Comparison of ENCODE assay signal across 18 cellular contexts in genomic region chr9:113623851-113624485, GRCh38.
DNase-seq lines count a peak whose midpoint lies in the region; ATAC-seq and TF ChIP-seq lines count a peak whose summit lies in the region.
"Had no signal": no experiment of that assay in that cellular context is flagged by ENCODE, and none has a peak within 500 bp of the region (broad histone marks: within the 10 kb centered on the region; RNA-seq: fewer than 3 reads in every experiment).

No MANE protein-coding gene starts in this region.

- no peak for TF ChIP-seq POLR2A in body of pancreas (IDR thresholded peaks at IDR 0.05)

- H3K9me2 ChIP-seq in GM23248 (ENCODE audit: insufficient read depth) = no peaks in the 10 kb centered on the region

- no peak for TF ChIP-seq CTCF in body of pancreas (IDR thresholded peaks at IDR 0.05)
- TF ChIP-seq CTCF in nephron (IDR thresholded peaks at IDR 0.05; ENCODE audit: unreplicated experiment in 3 of 3) = no peak

- in situ Hi-C loops in GM23248 (cut with MboI) = no loop called here

- 93 to 96% methylated on average over 9 of the region's 9 CpGs for WGBS in GM23248 (ENCODE audit: low coverage in 1 of 2, low lambda C conversion rate in 2 of 2, missing lambda C conversion rate in 2 of 2), 2 experiments
- 81 to 82% methylated on average over 9 of the region's 9 CpGs for WGBS in body of pancreas, 2 donors

- no peak overlapping the region for H3K4me3 ChIP-seq in GM23248
- no peak overlapping the region for H3K4me3 ChIP-seq in HUES48 (ENCODE audit: low read depth, low read length)
- H3K4me3 ChIP-seq in body of pancreas = no peak overlapping the region
- H3K4me3 ChIP-seq: skin epidermis, transverse colon had no signal

- H3K9ac ChIP-seq in GM23248 (no peak overlapping the region), HUES48 (ENCODE audit: low read depth, low read length) (no peak overlapping the region)
- H3K9ac ChIP-seq: parathyroid adenoma had no signal

- no peak overlapping the region for H3K4me2 ChIP-seq in GM23248 (ENCODE audit: unreplicated experiment)

- H3K36me3 Mint-ChIP-seq in nephron (ENCODE audit: low read depth) = no peaks in the 10 kb centered on the region
- no peaks in the 10 kb centered on the region for H3K36me3 Mint-ChIP-seq in T-helper 2 cell treated with Interferon-gamma antibody and Interleukin-4, amounts not matched to agents 5 μg/mL and 100 μg/mL, for 36 hours (ENCODE audit: low read depth)
- H3K36me3 Mint-ChIP-seq: activated naive CD8-positive, alpha-beta T cell treated with anti-CD3 and anti-CD28 coated beads, Interleukin-2, amount 10 ng/mL, durations not matched to agents 7 days and 5 days had no signal

- H4K20me1 ChIP-seq in GM23248 (ENCODE audit: insufficient read depth) = no peaks in the 10 kb centered on the region

- H3K9me3 Mint-ChIP-seq in nephron = no peaks in the 10 kb centered on the region
- H3K9me3 Mint-ChIP-seq in T-helper 2 cell treated with Interferon-gamma antibody and Interleukin-4, amounts not matched to agents 5 μg/mL and 100 μg/mL, for 36 hours = no peaks in the 10 kb centered on the region
- H3K9me3 Mint-ChIP-seq: activated naive CD8-positive, alpha-beta T cell treated with anti-CD3 and anti-CD28 coated beads, Interleukin-2, amount 10 ng/mL, durations not matched to agents 7 days and 5 days; effector memory CD8-positive, alpha-beta T cell had no signal

- no peaks in the 10 kb centered on the region for H3K27me3 ChIP-seq in GM23248 (replicated peaks; ENCODE audit: insufficient read depth)
- H3K27me3 ChIP-seq in HUES48 (ENCODE audit: control insufficient read depth, insufficient read depth, low read length) = no peaks in the 10 kb centered on the region
- H3K27me3 ChIP-seq in body of pancreas = no peaks in the 10 kb centered on the region
- H3K27me3 ChIP-seq: transverse colon had no signal

- no peak overlapping the region for H3K4me3 Mint-ChIP-seq in nephron
- H3K4me3 Mint-ChIP-seq in T-helper 2 cell treated with Interferon-gamma antibody and Interleukin-4, amounts not matched to agents 5 μg/mL and 100 μg/mL, for 36 hours = no peak overlapping the region
- H3K4me3 Mint-ChIP-seq: activated naive CD8-positive, alpha-beta T cell treated with anti-CD3 and anti-CD28 coated beads, Interleukin-2, amount 10 ng/mL, durations not matched to agents 7 days and 5 days; effector memory CD8-positive, alpha-beta T cell had no signal

- peaks cover 57% of the 10 kb centered on the region for H3K4me1 ChIP-seq in GM23248 (ENCODE audit: insufficient read depth)
- peaks cover 37% of the 10 kb centered on the region for H3K4me1 ChIP-seq in HUES48 (ENCODE audit: control insufficient read depth, insufficient read depth, low read length)
- H3K4me1 ChIP-seq in body of pancreas = peaks cover 31% of the 10 kb centered on the region

- intact Hi-C loops in body of pancreas (cut with DNase I) = no loop called here

- no peak for ATAC-seq in body of pancreas
- ATAC-seq in HG03108 (IDR thresholded peaks at IDR 0.05; ENCODE audit: unreplicated experiment) = no peak
- ATAC-seq: effector memory CD8-positive, alpha-beta T cell; PC-3; SK-N-SH treated with all-trans-retinoic acid at 6 μM for 48 hours had no signal

- peaks cover 34% of the 10 kb centered on the region for H3F3A ChIP-seq in GM23248 (ENCODE audit: insufficient read depth)

- H3K79me2 ChIP-seq in GM23248 (ENCODE audit: insufficient read depth) = no peaks in the 10 kb centered on the region
- H3K79me2 ChIP-seq: parathyroid adenoma had no signal

- H3K27ac Mint-ChIP-seq in nephron = peak overlapping the region; percentile 95 to 98 (median 97)
- H3K27ac Mint-ChIP-seq in T-helper 2 cell treated with Interferon-gamma antibody and Interleukin-4, amounts not matched to agents 5 μg/mL and 100 μg/mL, for 36 hours = no peak overlapping the region
- H3K27ac Mint-ChIP-seq: activated naive CD8-positive, alpha-beta T cell treated with anti-CD3 and anti-CD28 coated beads, Interleukin-2, amount 10 ng/mL, durations not matched to agents 7 days and 5 days; effector memory CD8-positive, alpha-beta T cell had no signal

- no peak overlapping the region for H2AFZ ChIP-seq in GM23248
- H2AFZ ChIP-seq: parathyroid adenoma had no signal

- 0 out of 2 replicates have a peak overlapping the region, but pooled peaks have one; percentile 96 for H3K27ac ChIP-seq in GM23248
- peak overlapping the region; percentile 94 for H3K27ac ChIP-seq in HUES48 (ENCODE audit: low read depth, low read length)
- H3K27ac ChIP-seq in body of pancreas = peak overlapping the region in 3 of 4 donors; percentile 80 to 91 (median 89)
- H3K27ac ChIP-seq: parathyroid adenoma, transverse colon had no signal

- H3K36me3 ChIP-seq in GM23248 (ENCODE audit: low read depth) (no peaks in the 10 kb centered on the region), HUES48 (ENCODE audit: control insufficient read depth, insufficient read depth, low read length) (no peaks in the 10 kb centered on the region), body of pancreas (replicated peaks in 1 of 2; ENCODE audit: insufficient read depth in 1 of 2, low read depth in 2 of 2) (no peaks in the 10 kb centered on the region)
- H3K36me3 ChIP-seq: transverse colon had no signal

- DNase-seq in GM23248 = no peak
- DNase-seq in body of pancreas = no peak
- DNase-seq in kidney tubule cell (ENCODE audit: low spot score) = no peak
- no peak for DNase-seq in T-helper 2 cell treated with Interferon-gamma antibody and Interleukin-4, amounts not matched to agents 5 μg/mL and 100 μg/mL, for 36 hours (ENCODE audit: low spot score)
- DNase-seq: activated naive CD8-positive, alpha-beta T cell treated with anti-CD3 and anti-CD28 coated beads, Interleukin-2, amount 10 ng/mL, durations not matched to agents 7 days and 5 days; central memory CD4-positive, alpha-beta T cell; DMS53; effector memory CD8-positive, alpha-beta T cell; NCI-H1048; NCI-H526 treated with DMSO at 0.1 percent for 48 hours; transverse colon had no signal

- H3K4me1 Mint-ChIP-seq in nephron = peaks cover 72% of the 10 kb centered on the region
- H3K4me1 Mint-ChIP-seq in T-helper 2 cell treated with Interferon-gamma antibody and Interleukin-4, amounts not matched to agents 5 μg/mL and 100 μg/mL, for 36 hours (ENCODE audit: low read depth) = peaks cover 16% of the 10 kb centered on the region

- H3K9me3 ChIP-seq in GM23248 (ENCODE audit: low read depth) (no peaks in the 10 kb centered on the region), HUES48 (ENCODE audit: control insufficient read depth, insufficient read depth, low read length) (no peaks in the 10 kb centered on the region), body of pancreas (no peaks in the 10 kb centered on the region)
- H3K9me3 ChIP-seq: transverse colon had no signal

- H3K27me3 Mint-ChIP-seq in nephron (ENCODE audit: low read depth) = peaks cover 32% of the 10 kb centered on the region
- H3K27me3 Mint-ChIP-seq in T-helper 2 cell treated with Interferon-gamma antibody and Interleukin-4, amounts not matched to agents 5 μg/mL and 100 μg/mL, for 36 hours (ENCODE audit: low read depth) = no peaks in the 10 kb centered on the region
